Comparison of ENCODE assay signal across 8 cellular contexts in the genomic region with DNA sequence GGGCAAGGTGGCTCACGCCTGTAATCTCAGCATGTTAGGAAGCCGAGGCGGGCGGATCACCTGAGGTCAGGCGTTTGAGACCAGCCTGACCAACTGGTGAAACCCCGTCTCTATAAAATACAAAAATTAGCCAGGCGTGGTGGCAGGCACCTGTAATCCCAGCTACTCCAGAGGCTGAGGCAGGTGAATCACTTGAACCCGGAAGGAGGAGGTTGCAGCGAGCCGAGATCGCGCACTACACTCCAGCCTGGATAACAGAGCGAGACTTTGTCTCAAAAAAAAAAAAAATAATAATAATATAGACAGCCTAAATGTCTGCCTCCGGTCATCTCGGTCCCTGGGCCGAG. TPM values are rescaled to one million over a fixed set of nuclear protein-coding genes. Genes with fewer than 3 reads are reported as not detected.
A peak's percentile ranks its signal among the peaks of the same experiment; 100 is the strongest.
DNase-seq lines count a peak whose midpoint lies in the region; ATAC-seq, FAIRE-seq and TF ChIP-seq lines count a peak whose summit lies in the region.
"Not testable (repeated sequence)": the region's sequence is repeated elsewhere in the genome, so short reads cannot be mapped to it uniquely, and the experiment has no call there.

No MANE protein-coding gene starts in this region.

- H3K36me3 Mint-ChIP-seq in CD4-positive, alpha-beta T cell (ENCODE audit: low read depth): peaks cover 26% of the 10 kb centered on the region
- H3K36me3 Mint-ChIP-seq in T-helper 17 cell (ENCODE audit: low read depth): not testable (repeated sequence)

- not testable (repeated sequence) for H3K27me3 Mint-ChIP-seq in CD4-positive, alpha-beta T cell; T-helper 17 cell

- H3K27me3 ChIP-seq in CD4-positive, alpha-beta T cell (ENCODE audit: control insufficient read depth, insufficient read depth, low read length); HUES6 (ENCODE audit: control insufficient read depth, insufficient read depth, low read length); pancreas; thoracic aorta (replicated peaks; ENCODE audit: insufficient read depth): not testable (repeated sequence)

- H3K4me1 Mint-ChIP-seq in CD4-positive, alpha-beta T cell (ENCODE audit: low read depth): peaks cover 44% of the 10 kb centered on the region
- peaks cover 31% of the 10 kb centered on the region for H3K4me1 Mint-ChIP-seq in T-helper 17 cell

- ATAC-seq in CD4-positive, alpha-beta T cell (ENCODE audit: poor library complexity); T-helper 17 cell; thoracic aorta (ENCODE audit: insufficient number of reproducible peaks, low FRiP score, low read depth): not testable (repeated sequence)
- peak; percentile 6 for ATAC-seq in left lobe of liver
- ATAC-seq in pancreas: peak; percentile 20 to 52 (median 26)

- peak overlapping the region; percentile 99 for H3K4me3 Mint-ChIP-seq in CD4-positive, alpha-beta T cell
- H3K4me3 Mint-ChIP-seq in T-helper 17 cell: peak overlapping the region; percentile 89

- not testable (repeated sequence) for H3K36me3 ChIP-seq in HUES6 (ENCODE audit: control insufficient read depth, insufficient read depth, low read length); pancreas; thoracic aorta

- H3K27ac ChIP-seq in CD4-positive, alpha-beta T cell (ENCODE audit: low read depth, low read length): peak overlapping the region; percentile 89
- H3K27ac ChIP-seq in HUES6 (ENCODE audit: low read depth, low read length): peak overlapping the region; percentile 70
- H3K27ac ChIP-seq in adipose tissue (ENCODE audit: low read depth, low read length): peak overlapping the region; percentile 97
- peak overlapping the region; percentile 64 to 94 (median 84) for H3K27ac ChIP-seq in pancreas
- H3K27ac ChIP-seq in thoracic aorta: peak overlapping the region; percentile 93 to 95

- H3K27ac Mint-ChIP-seq in CD4-positive, alpha-beta T cell: peak overlapping the region; percentile 90
- H3K27ac Mint-ChIP-seq in T-helper 17 cell: peak overlapping the region; percentile 99

- POLR2A ChIA-PET in CD4-positive, alpha-beta T cell (lab: Charles Lee): interaction anchor here (0.6 to 2.7 kb wide), 20 partner anchors 9 to 509 kb away, joined by 3 to 23 read pairs (median 4); a partner anchor contains a TSS

- not testable (repeated sequence) for H3K9me3 Mint-ChIP-seq in CD4-positive, alpha-beta T cell

- WGBS in adipose tissue, 3 donors: 16 to 30% (median 27%) methylated on average over 16 of the region's 16 CpGs
- WGBS in pancreas, 2 donors: 11 to 26% methylated on average over 16 of the region's 16 CpGs

- peak overlapping the region; percentile 96 for H3K9ac ChIP-seq in HUES6 (ENCODE audit: low read length)

- not testable (repeated sequence) for FAIRE-seq in pancreas (lab: Jason Lieb, UNC)

- intact Hi-C loops in CD4-positive, alpha-beta T cell (cut with DNase I, micrococcal nuclease): loop anchor here (2.0 to 5.0 kb wide), 4 partner anchors 47 to 535 kb away; a partner anchor contains a TSS
- intact Hi-C loops in pancreas (cut with DNase I): not testable (repeated sequence)

- DNase-seq in CD4-positive, alpha-beta T cell; T-helper 17 cell; epithelial cell of proximal tubule (ENCODE audit: low read depth); left lobe of liver (ENCODE audit: low spot score); pancreas; thoracic aorta (ENCODE audit: low spot score): not testable (repeated sequence)

- not testable (repeated sequence) for H3K4me1 ChIP-seq in HUES6 (ENCODE audit: control insufficient read depth, insufficient read depth, low read length)
- peaks cover 7 to 29% (median 12%) of the 10 kb centered on the region in 3 donors for H3K4me1 ChIP-seq in pancreas
- peaks cover 23 to 39% of the 10 kb centered on the region in 2 donors for H3K4me1 ChIP-seq in thoracic aorta (ENCODE audit: control insufficient read depth in 1 of 2, low read depth in 2 of 2)

- TF ChIP-seq CTCF in CD4-positive, alpha-beta T cell (IDR thresholded peaks at IDR 0.05); epithelial cell of proximal tubule (conservative IDR thresholded peaks at IDR 0.05; ENCODE audit: low read depth, low read length); pancreas (IDR thresholded peaks at IDR 0.05); thoracic aorta (IDR thresholded peaks at IDR 0.05): not testable (repeated sequence)

- H3K9me3 ChIP-seq in CD4-positive, alpha-beta T cell (ENCODE audit: control insufficient read depth, low read length); HUES6 (ENCODE audit: control insufficient read depth, insufficient read depth, low read depth, low read length); T-helper 17 cell (ENCODE audit: control insufficient read depth, low read length, poor library complexity, severe bottlenecking); pancreas; thoracic aorta: not testable (repeated sequence)

- CTCF ChIA-PET in CD4-positive, alpha-beta T cell (lab: Charles Lee): interaction anchor here (1.1 to 1.7 kb wide), 2 partner anchors 10 to 176 kb away, joined by 3 to 5 read pairs; no protein-coding TSS in a partner anchor

- H3K4me3 ChIP-seq in HUES6 (ENCODE audit: low read depth, low read length) (peak overlapping the region; percentile 83), epithelial cell of proximal tubule (ENCODE audit: low read depth, low read length) (peak overlapping the region; percentile 74), pancreas (peak overlapping the region; percentile 56 to 96 (median 76)), thoracic aorta (peak overlapping the region; percentile 80)

RNA-seq across cellular contexts. Expression of a gene that starts 0.6 kb away (rescaled TPM):
- 10 to 100 TPM; 53.5 to 54.1 TPM for total RNA-seq in CD4-positive, alpha-beta T cell
- total RNA-seq in T-helper 17 cell: 10 to 100 TPM; 61.7 to 63.6 TPM
- polyA plus RNA-seq in adipose tissue: 10 to 100 TPM; 15.9 to 37.8 (median 33.0) TPM
- 10.9 and 17.3 TPM in 2 replicates for total RNA-seq in epithelial cell of proximal tubule
- 50.1 TPM for total RNA-seq in left lobe of liver
- 10 to 100 TPM; 23.2 to 54.8 (median 27.2) TPM for total RNA-seq in pancreas
- 10 to 100 TPM; 22.7 to 30.3 TPM for polyA plus RNA-seq in pancreas
- 10 to 100 TPM; 51.3 to 65.3 TPM for total RNA-seq in thoracic aorta

RNA-seq across cellular contexts. Expression of a gene that starts 49.0 kb away (rescaled TPM):
- total RNA-seq in CD4-positive, alpha-beta T cell: 100 to 1,000 TPM; 153 to 156 TPM
- total RNA-seq in T-helper 17 cell (100 to 1,000 TPM; 190 to 195 TPM), epithelial cell of proximal tubule (119 and 122 TPM in 2 replicates), left lobe of liver (275 TPM), pancreas (100 to 1,000 TPM; 230 to 377 (median 326) TPM), thoracic aorta (100 to 1,000 TPM; 258 to 342 TPM)
- polyA plus RNA-seq in adipose tissue (100 to 1,000 TPM in 2 of 3 donors, 10 to 100 TPM in 1; 73.3 to 243 (median 215) TPM), pancreas (100 to 1,000 TPM in 1 of 2 donors, 10 to 100 TPM in 1; 56.0 to 122 TPM)

RNA-seq across cellular contexts. Expression of a gene that starts 58.0 kb away (rescaled TPM):
- total RNA-seq in CD4-positive, alpha-beta T cell: under 1 TPM; 0.22 to 0.30 TPM
- total RNA-seq in T-helper 17 cell (under 1 TPM; 0.20 to 0.76 TPM), epithelial cell of proximal tubule (1.9 and 2.2 TPM in 2 replicates), left lobe of liver (2.0 TPM), pancreas (1 to 10 TPM; 2.6 to 7.0 (median 3.6) TPM), thoracic aorta (1 to 10 TPM in 1 of 2 donors, under 1 TPM in 1; 0.27 to 1.1 TPM)
- polyA plus RNA-seq in adipose tissue (1 to 10 TPM in 2 of 3 donors, under 1 TPM in 1; 0.88 to 5.5 (median 3.6) TPM), pancreas (10 to 100 TPM; 11.9 to 12.1 TPM)
